10 cellular contexts compared by ENCODE assay signal in genomic region chr4:3286335-3287175, GRCh38.
DNase-seq lines count a peak whose midpoint lies in the region; ATAC-seq lines count a peak whose summit lies in the region.
"Had no signal": no experiment of that assay in that cellular context is flagged by ENCODE, and none has a peak within 500 bp of the region (broad histone marks: within the 10 kb centered on the region; RNA-seq: fewer than 3 reads in every experiment).

No MANE protein-coding gene starts in this region.

- peaks cover 0 to 33% (median 0%) of the 10 kb centered on the region in 11 experiments; a peak in 5 of 22 replicates for H3K27me3 ChIP-seq in BLaER1 treated with 17β-estradiol and CSF1 and Interleukin-3, amounts not matched to agents 10 nM and 100 nM
- H3K27me3 ChIP-seq in NT2/D1 (ENCODE audit: insufficient read depth, insufficient read length): peaks cover 21% of the 10 kb centered on the region

- DNase-seq in NT2/D1 (ENCODE audit: low read depth, low spot score): no peak
- peak; percentile 58 for DNase-seq in germinal center (ENCODE audit: low spot score)
- no peak for DNase-seq in NCI-H526 treated with DMSO at 0.1 percent for 48 hours (lab: John Stamatoyannopoulos, UW)
- DNase-seq in KG1 (lab: John Stamatoyannopoulos, UW): no peak
- no peak for DNase-seq in AG08395 (ENCODE audit: low spot score)
- no peak for DNase-seq in DMS153 (lab: John Stamatoyannopoulos, UW)
- DNase-seq: esophagus squamous epithelium, NCI-H2029 treated with DMSO at 0.1 percent for 48 hours had no signal

- no peaks in the 10 kb centered on the region for H3K36me3 ChIP-seq in BLaER1 treated with 17β-estradiol and CSF1 and Interleukin-3, amounts not matched to agents 10 nM and 100 nM
- no peaks in the 10 kb centered on the region for H3K36me3 ChIP-seq in NT2/D1 (ENCODE audit: insufficient read depth, insufficient read length, low read length)
- H3K36me3 ChIP-seq: esophagus squamous epithelium had no signal

- peak overlapping the region in 8 of 10 experiments; percentile 55 to 64 (median 59); a peak in 16 of 20 replicates for H3K4me3 ChIP-seq in BLaER1 treated with 17β-estradiol and CSF1 and Interleukin-3, amounts not matched to agents 10 nM and 100 nM
- no peak overlapping the region for H3K4me3 ChIP-seq in NT2/D1 (ENCODE audit: insufficient read length, low read depth)
- H3K4me3 ChIP-seq: esophagus squamous epithelium had no signal

- ATAC-seq in GM21367 (IDR thresholded peaks at IDR 0.05; ENCODE audit: unreplicated experiment): peak; percentile 82

- H3K4me2 ChIP-seq in BLaER1 treated with 17β-estradiol and CSF1 and Interleukin-3, amounts not matched to agents 10 nM and 100 nM: peak overlapping the region; percentile 88 to 100 (median 98)

- peaks cover 4 to 20% (median 13%) of the 10 kb centered on the region in 11 experiments for H3K9me3 ChIP-seq in BLaER1 treated with 17β-estradiol and CSF1 and Interleukin-3, amounts not matched to agents 10 nM and 100 nM (replicated peaks in 1 of 11)
- no peaks in the 10 kb centered on the region for H3K9me3 ChIP-seq in NT2/D1 (ENCODE audit: insufficient read depth, low read length)
- H3K9me3 ChIP-seq: esophagus squamous epithelium had no signal

- peak overlapping the region; percentile 44 to 87 (median 83); a peak in 21 of 22 replicates for H3K9ac ChIP-seq in BLaER1 treated with 17β-estradiol and CSF1 and Interleukin-3, amounts not matched to agents 10 nM and 100 nM
- H3K9ac ChIP-seq in NT2/D1 (ENCODE audit: insufficient read length, low read depth): peak overlapping the region; percentile 1

- peaks cover 0 to 5% (median 0%) of the 10 kb centered on the region in 11 experiments; a peak in 2 of 22 replicates for H4K20me1 ChIP-seq in BLaER1 treated with 17β-estradiol and CSF1 and Interleukin-3, amounts not matched to agents 10 nM and 100 nM

- peak overlapping the region in 10 of 11 experiments; percentile 35 to 97 (median 92); a peak in 19 of 22 replicates for H3K27ac ChIP-seq in BLaER1 treated with 17β-estradiol and CSF1 and Interleukin-3, amounts not matched to agents 10 nM and 100 nM
- H3K27ac ChIP-seq: esophagus squamous epithelium had no signal

- H3K4me1 ChIP-seq in BLaER1 treated with 17β-estradiol and CSF1 and Interleukin-3, amounts not matched to agents 10 nM and 100 nM: peaks cover 60 to 90% (median 79%) of the 10 kb centered on the region in 10 experiments
- peaks cover 9% of the 10 kb centered on the region for H3K4me1 ChIP-seq in NT2/D1 (ENCODE audit: insufficient read depth, insufficient read length)
